Comparison of ENCODE assay signal across 18 cellular contexts in genomic region chr5:150342583-150342982, GRCh38. TPM values are rescaled to one million over a fixed set of nuclear protein-coding genes. Genes with fewer than 3 reads are reported as not detected.
"Had no signal": no experiment of that assay in that cellular context is flagged by ENCODE, and none has a peak within 500 bp of the region (broad histone marks: within the 10 kb centered on the region; RNA-seq: fewer than 3 reads in every experiment).

No MANE protein-coding gene starts in this region.

- H3K4me3 ChIP-seq: gastroesophageal sphincter, pancreas, thyroid gland, uterus had no signal

- H3K4me3 Mint-ChIP-seq: dendritic cell treated with granulocyte-macrophage colony-stimulating factor and Interleukin-4, amounts not matched to agents 40 ng/mL and 50 ng/mL, for 4 days had no signal

- ATAC-seq: gastroesophageal sphincter, pancreas had no signal

- H3K27ac Mint-ChIP-seq: dendritic cell treated with granulocyte-macrophage colony-stimulating factor and Interleukin-4, amounts not matched to agents 40 ng/mL and 50 ng/mL, for 4 days had no signal

- H3K4me1 ChIP-seq: gastroesophageal sphincter, pancreas, thyroid gland, uterus had no signal

- H3K27me3 ChIP-seq: gastroesophageal sphincter, pancreas, thyroid gland, uterus had no signal

- H3K36me3 ChIP-seq: gastroesophageal sphincter, pancreas, thyroid gland, uterus, WERI-Rb-1 had no signal

- H3K9me3 ChIP-seq: gastroesophageal sphincter, pancreas, thyroid gland, uterus had no signal

- H3K27ac ChIP-seq: gastroesophageal sphincter, pancreas, thyroid gland, uterus, WERI-Rb-1 had no signal

- H3K27me3 Mint-ChIP-seq: dendritic cell treated with granulocyte-macrophage colony-stimulating factor and Interleukin-4, amounts not matched to agents 40 ng/mL and 50 ng/mL, for 4 days had no signal

- H3K9me3 Mint-ChIP-seq: dendritic cell treated with granulocyte-macrophage colony-stimulating factor and Interleukin-4, amounts not matched to agents 40 ng/mL and 50 ng/mL, for 4 days had no signal

- H3K36me3 Mint-ChIP-seq: brain had no signal

- DNase-seq: activated CD4-positive, alpha-beta T cell treated with anti-CD3 and anti-CD28 coated beads for 4 hours; activated naive CD4-positive, alpha-beta T cell treated with anti-CD3 and anti-CD28 coated beads, Interleukin-2, amount 50 U/mL, for 16 hours; activated T-cell treated with anti-CD3 and anti-CD28 coated beads, Interleukin-2, amount 50 U/mL, for 1 hour; amygdala; kidney glomerular epithelial cell; pancreas; stimulated activated CD4-positive, alpha-beta T cell treated with anti-CD3 and anti-CD28 coated beads, Interleukin-15, amount 100 ng/mL, for 24 hours; stimulated activated CD4-positive, alpha-beta T cell treated with anti-CD3 and anti-CD28 coated beads, Interleukin-4, amount 100 ng/mL, for 24 hours; T1000; thyroid gland; uterus; WERI-Rb-1 had no signal

RNA-seq across cellular contexts. Expression of gene ARSI, which starts 39.9 kb away (rescaled TPM):
- total RNA-seq: activated CD8-positive, alpha-beta memory T cell treated with anti-CD3 and anti-CD28 coated beads for 36 hours had no signal
- polyA plus RNA-seq: pancreas had no signal

RNA-seq across cellular contexts. Expression of gene CAMK2A, which starts 53.0 kb away (rescaled TPM):
- total RNA-seq: activated CD8-positive, alpha-beta memory T cell treated with anti-CD3 and anti-CD28 coated beads for 36 hours; epithelial cell of proximal tubule; thyroid gland had no signal
- polyA plus RNA-seq: liver had no signal
